9 cellular contexts compared by ENCODE assay signal in genomic region chr12:57738661-57739237, GRCh38. TPM values are rescaled to one million over a fixed set of nuclear protein-coding genes. Genes with fewer than 3 reads are reported as not detected.
DNase-seq lines count a peak whose midpoint lies in the region; ATAC-seq, FAIRE-seq and TF ChIP-seq lines count a peak whose summit lies in the region.
"Had no signal": no experiment of that assay in that cellular context is flagged by ENCODE, and none has a peak within 500 bp of the region (broad histone marks: within the 10 kb centered on the region; RNA-seq: fewer than 3 reads in every experiment).

Gene AGAP2 (minus strand): TSS chr12:57738742. CDS start chr12:57738246, 496 bp downstream.

- peaks cover 48% of the 10 kb centered on the region for H3K4me1 Mint-ChIP-seq in activated naive CD8-positive, alpha-beta T cell (ENCODE audit: low read depth)

- peak within 1 kb of the TSS; percentile 69 for H3K27ac Mint-ChIP-seq in activated naive CD8-positive, alpha-beta T cell
- H3K27ac Mint-ChIP-seq: dendritic cell treated with granulocyte-macrophage colony-stimulating factor and Interleukin-4, amounts not matched to agents 40 ng/mL and 50 ng/mL, for 4 days had no signal

- no peak for ATAC-seq in heart left ventricle
- ATAC-seq in left ventricle myocardium superior: no peak

- intact Hi-C loops in heart left ventricle (cut with DNase I): loop anchor here in 3 of 10 donors (10.0 kb wide), 2 partner anchors 104 to 154 kb away; partner anchors contain the start of gene B4GALNT1 (in 1 of the 3)
- intact Hi-C loops in left ventricle myocardium superior (cut with micrococcal nuclease): no loop called here

- H3K9me3 ChIP-seq in heart left ventricle: no peaks in the 10 kb centered on the region

- peaks cover 5 to 67% (median 31%) of the 10 kb centered on the region in 12 donors for H3K4me1 ChIP-seq in heart left ventricle

- peaks cover 25 to 77% (median 39%) of the 10 kb centered on the region in 9 donors for H3K27me3 ChIP-seq in heart left ventricle

- peak within 1 kb of the TSS in 11 of 12 donors; percentile 2 to 77 (median 53) for H3K27ac ChIP-seq in heart left ventricle

- peak in 1 of 5 donors; percentile 20 for DNase-seq in heart left ventricle
- DNase-seq in left ventricle myocardium superior: no peak
- peak; percentile 84 for DNase-seq in left kidney (ENCODE audit: low read depth, low spot score)
- peak; percentile 60 for DNase-seq in urothelium cell line (ENCODE audit: low spot score)
- DNase-seq in dermis blood vessel endothelial cell: no peak
- DNase-seq in MV-4-11 (lab: John Stamatoyannopoulos, UW): no peak
- DNase-seq in NCI-H128 (lab: John Stamatoyannopoulos, UW; ENCODE audit: unreplicated experiment): no peak

- peaks cover 5% of the 10 kb centered on the region for H3K36me3 Mint-ChIP-seq in activated naive CD8-positive, alpha-beta T cell

- H3K4me3 ChIP-seq in heart left ventricle: peak within 1 kb of the TSS; percentile 34 to 58 (median 51)

- no peaks in the 10 kb centered on the region for H3K27me3 Mint-ChIP-seq in activated naive CD8-positive, alpha-beta T cell
- H3K27me3 Mint-ChIP-seq: dendritic cell treated with granulocyte-macrophage colony-stimulating factor and Interleukin-4, amounts not matched to agents 40 ng/mL and 50 ng/mL, for 4 days had no signal

- peak within 1 kb of the TSS; percentile 79 for H3K4me3 Mint-ChIP-seq in activated naive CD8-positive, alpha-beta T cell
- H3K4me3 Mint-ChIP-seq: dendritic cell treated with granulocyte-macrophage colony-stimulating factor and Interleukin-4, amounts not matched to agents 40 ng/mL and 50 ng/mL, for 4 days had no signal

- H3K36me3 ChIP-seq in heart left ventricle: peaks cover 0 to 11% (median 0%) of the 10 kb centered on the region in 9 donors

- H3K9me3 Mint-ChIP-seq in activated naive CD8-positive, alpha-beta T cell (ENCODE audit: low read depth): no peaks in the 10 kb centered on the region
- H3K9me3 Mint-ChIP-seq: dendritic cell treated with granulocyte-macrophage colony-stimulating factor and Interleukin-4, amounts not matched to agents 40 ng/mL and 50 ng/mL, for 4 days had no signal

- no peak for TF ChIP-seq POLR2A in heart left ventricle (IDR thresholded peaks at IDR 0.05)

- TF ChIP-seq CTCF in heart left ventricle (IDR thresholded peaks at IDR 0.05): no peak

- FAIRE-seq in urothelium cell line (lab: Jason Lieb, UNC): no peak

- WGBS in heart left ventricle, 4 donors: 1 to 12% (median 10%) methylated on average over 32 to 36 of the region's 36 CpGs

RNA-seq across cellular contexts. Expression of gene AGAP2, which starts in this region (rescaled TPM):
- total RNA-seq in heart left ventricle: 10 to 100 TPM in 2 of 9 donors, 1 to 10 TPM in 7; 4.2 to 12.0 (median 5.5) TPM
- 1 to 10 TPM; 3.9 to 8.6 TPM for polyA plus RNA-seq in heart left ventricle
- 7.5 TPM for total RNA-seq in left ventricle myocardium superior
- total RNA-seq in dermis blood vessel endothelial cell: under 0.01 and 0.19 TPM in 2 replicates

Comparison
In these comparisons a context has a peak if more than half of its experiments do, and no peak if none do; other contexts are left out.
1. DNase-seq: peak in left kidney (single experiment) and urothelium cell line (single experiment); none in left ventricle myocardium superior (single experiment), dermis blood vessel endothelial cell (single experiment), MV-4-11 (single experiment) and NCI-H128 (single experiment).